Comparison of ENCODE assay signal across 8 cellular contexts in the genomic region with DNA sequence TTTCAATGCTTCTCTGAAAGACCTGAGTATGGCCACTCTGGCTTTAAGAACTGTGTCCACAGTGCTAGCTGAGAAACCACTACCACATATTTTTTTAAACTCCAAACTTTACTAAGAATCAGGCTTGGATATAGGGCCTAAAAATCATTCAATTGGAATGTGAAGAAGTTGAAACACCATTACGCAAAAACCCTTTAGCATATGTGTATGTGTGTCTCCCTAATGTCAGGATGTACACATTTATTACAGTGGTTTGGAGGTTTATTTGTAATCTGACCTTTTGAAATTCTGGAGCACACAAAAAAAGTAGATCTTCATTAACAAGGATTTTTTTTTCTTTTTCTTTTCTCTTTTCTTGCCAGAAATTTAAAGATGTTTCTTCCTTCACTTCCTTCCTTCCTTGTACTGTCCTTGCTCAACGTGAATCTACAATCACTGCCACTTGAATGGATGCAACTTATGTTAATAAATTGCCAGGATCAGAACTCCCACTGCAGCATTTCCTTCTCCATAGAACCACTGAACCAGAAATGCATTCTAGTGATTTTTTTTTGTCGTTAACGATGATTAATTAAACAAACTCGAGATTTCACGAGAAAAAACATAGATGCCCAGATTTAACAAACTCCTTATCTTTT.
DNase-seq lines count a peak whose midpoint lies in the region; ATAC-seq and TF ChIP-seq lines count a peak whose summit lies in the region.

No MANE protein-coding gene starts in this region.

- peaks cover 12% of the 10 kb centered on the region for H3K27me3 ChIP-seq in effector memory CD4-positive, alpha-beta T cell (replicated peaks; ENCODE audit: control insufficient read depth, insufficient read depth, low read length, poor library complexity, severe bottlenecking)

- ATAC-seq in HG02938 (IDR thresholded peaks at IDR 0.05; ENCODE audit: unreplicated experiment) (no peak), GM21447 (IDR thresholded peaks at IDR 0.05; ENCODE audit: unreplicated experiment) (no peak), GM18520 (IDR thresholded peaks at IDR 0.05; ENCODE audit: unreplicated experiment) (no peak)

- H3K27ac ChIP-seq in C4-2B = peak overlapping the region; percentile 78
- H3K27ac ChIP-seq in effector memory CD4-positive, alpha-beta T cell (ENCODE audit: insufficient read depth, low read length, poor library complexity, severe bottlenecking) = peak overlapping the region; percentile 78

- peaks cover 40% of the 10 kb centered on the region for H3K4me1 Mint-ChIP-seq in nephron progenitor cell

- H3K27me3 Mint-ChIP-seq in nephron progenitor cell (ENCODE audit: low read depth, poor library complexity) = peaks cover 84% of the 10 kb centered on the region

- H3K4me3 Mint-ChIP-seq in nephron progenitor cell = peak overlapping the region; percentile 92

- TF ChIP-seq CTCF in C4-2B (conservative IDR thresholded peaks at IDR 0.05) (no peak), LNCaP clone FGC (IDR thresholded peaks at IDR 0.05; ENCODE audit: control insufficient read depth, extremely low read depth, insufficient read depth) (no peak), nephron progenitor cell (IDR thresholded peaks at IDR 0.05) (no peak)

- DNase-seq in LNCaP clone FGC (ENCODE audit: low read depth) = no peak
- no peak for DNase-seq in effector memory CD4-positive, alpha-beta T cell
- no peak for DNase-seq in nephron progenitor cell
- DNase-seq in stimulated activated CD8-positive, alpha-beta memory T cell treated with anti-CD3 and anti-CD28 coated beads, Interleukin-4, amount 100 ng/mL, for 48 hours = no peak

- no peaks in the 10 kb centered on the region for H3K36me3 ChIP-seq in effector memory CD4-positive, alpha-beta T cell (ENCODE audit: control insufficient read depth, insufficient read depth, low read length)

- no peaks in the 10 kb centered on the region for H3K9me3 Mint-ChIP-seq in nephron progenitor cell

- H3K27ac Mint-ChIP-seq in nephron progenitor cell = no peak overlapping the region

- H3K4me1 ChIP-seq in effector memory CD4-positive, alpha-beta T cell (ENCODE audit: control insufficient read depth, insufficient read depth, low read length, poor library complexity, severe bottlenecking) = peaks cover 31% of the 10 kb centered on the region

- H3K4me3 ChIP-seq in LNCaP clone FGC (ENCODE audit: low read depth, low read length) = peak overlapping the region; percentile 68
- H3K4me3 ChIP-seq in effector memory CD4-positive, alpha-beta T cell (ENCODE audit: insufficient read depth, low read depth, low read length, poor library complexity, severe bottlenecking) = no peak overlapping the region

- no peaks in the 10 kb centered on the region for H3K9me3 ChIP-seq in effector memory CD4-positive, alpha-beta T cell (ENCODE audit: control insufficient read depth, low read length)

- H3K36me3 Mint-ChIP-seq in nephron progenitor cell (ENCODE audit: low read depth) = no peaks in the 10 kb centered on the region
